ENCODE assay signal across 25 cellular contexts in genomic region chrX:128634754-128635153, GRCh38.
"Had no signal": no experiment of that assay in that cellular context is flagged by ENCODE, and none has a peak within 500 bp of the region (broad histone marks: within the 10 kb centered on the region; RNA-seq: fewer than 3 reads in every experiment).

No MANE protein-coding gene starts in this region.

- H3K9me3 Mint-ChIP-seq: activated CD8-positive, alpha-beta T cell treated with anti-CD3 and anti-CD28 coated beads for 36 hours; activated naive CD8-positive, alpha-beta T cell treated with anti-CD3 and anti-CD28 coated beads, Interleukin-2, amount 10 ng/mL, durations not matched to agents 7 days and 5 days; activated T-cell treated with anti-CD3 and anti-CD28 coated beads, Interleukin-2, amount 50 U/mL, for 72 hours; activated T-helper 2 cell treated with anti-CD3 and anti-CD28 coated beads, Interferon-gamma antibody, Interleukin-2, Interleukin-4, amounts not matched to agents 10 μg/mL and 5 μg/mL and 100 μg/mL, durations not matched to agents 14 hours and 24 hours and 36 hours; T-cell had no signal

- H3K27ac Mint-ChIP-seq: activated CD4-positive, alpha-beta T cell treated with anti-CD3 and anti-CD28 coated beads for 36 hours; activated CD8-positive, alpha-beta T cell treated with anti-CD3 and anti-CD28 coated beads for 36 hours; activated naive CD8-positive, alpha-beta T cell treated with anti-CD3 and anti-CD28 coated beads, Interleukin-2, amount 10 ng/mL, durations not matched to agents 7 days and 5 days; activated T-cell treated with anti-CD3 and anti-CD28 coated beads, Interleukin-2, amount 50 U/mL, for 72 hours; activated T-helper 2 cell treated with anti-CD3 and anti-CD28 coated beads, Interferon-gamma antibody, Interleukin-2, Interleukin-4, amounts not matched to agents 10 μg/mL and 5 μg/mL and 100 μg/mL, durations not matched to agents 14 hours and 24 hours and 36 hours; T-cell had no signal

- H3K27me3 Mint-ChIP-seq: activated CD8-positive, alpha-beta T cell treated with anti-CD3 and anti-CD28 coated beads for 36 hours; activated naive CD8-positive, alpha-beta T cell treated with anti-CD3 and anti-CD28 coated beads, Interleukin-2, amount 10 ng/mL, durations not matched to agents 7 days and 5 days had no signal

- H3K4me3 Mint-ChIP-seq: activated CD4-positive, alpha-beta T cell treated with anti-CD3 and anti-CD28 coated beads for 36 hours; activated CD8-positive, alpha-beta T cell treated with anti-CD3 and anti-CD28 coated beads for 36 hours; activated naive CD8-positive, alpha-beta T cell treated with anti-CD3 and anti-CD28 coated beads, Interleukin-2, amount 10 ng/mL, durations not matched to agents 7 days and 5 days; activated T-cell treated with anti-CD3 and anti-CD28 coated beads, Interleukin-2, amount 50 U/mL, for 72 hours; T-cell had no signal

- ATAC-seq: activated CD4-positive, alpha-beta T cell treated with anti-CD3 and anti-CD28 coated beads for 36 hours; activated CD8-positive, alpha-beta T cell treated with anti-CD3 and anti-CD28 coated beads for 36 hours; activated T-cell treated with anti-CD3 and anti-CD28 coated beads, Interleukin-2, amount 50 U/mL, for 72 hours; PC-3; SK-N-SH treated with all-trans-retinoic acid at 6 μM for 48 hours; T-cell had no signal

- DNase-seq: activated CD4-positive, alpha-beta T cell treated with anti-CD3 and anti-CD28 coated beads for 36 hours; activated CD4-positive, alpha-beta T cell treated with anti-CD3 and anti-CD28 coated beads, Interleukin-2, amount 50 U/mL, for 1 hour; activated CD8-positive, alpha-beta memory T cell treated with anti-CD3 and anti-CD28 coated beads, Interleukin-2, amount 50 U/mL, for 4 hours; activated CD8-positive, alpha-beta T cell treated with anti-CD3 and anti-CD28 coated beads for 36 hours; activated gamma-delta T cell treated with Interleukin-2 at 50 U/mL for 16 hours; activated naive CD4-positive, alpha-beta T cell treated with anti-CD3 and anti-CD28 coated beads, Interleukin-2, amount 50 U/mL, for 16 hours; activated naive CD8-positive, alpha-beta T cell treated with anti-CD3 and anti-CD28 coated beads, Interleukin-2, amount 10 ng/mL, durations not matched to agents 7 days and 5 days; activated T-cell treated with anti-CD3 and anti-CD28 coated beads, Interleukin-2, amount 50 U/mL, for 72 hours; adrenal gland; anterior cingulate cortex; caudate nucleus; IMR-90; KG1; NCI-H1092; NCI-H2029; NCI-H510A treated with DMSO at 0.1 percent for 48 hours; NCI-H69; NK-92 treated with Interleukin-12 subunit alpha and Interleukin-12 subunit beta, amount 100 ng/mL, for 24 hours; PC-3; SHP77; T-cell; T-helper 2 cell; T1000 had no signal

- H3K36me3 Mint-ChIP-seq: activated naive CD8-positive, alpha-beta T cell treated with anti-CD3 and anti-CD28 coated beads, Interleukin-2, amount 10 ng/mL, durations not matched to agents 7 days and 5 days; T-cell had no signal

- H3K4me1 Mint-ChIP-seq: activated CD4-positive, alpha-beta T cell treated with anti-CD3 and anti-CD28 coated beads for 36 hours; activated naive CD8-positive, alpha-beta T cell treated with anti-CD3 and anti-CD28 coated beads, Interleukin-2, amount 10 ng/mL, durations not matched to agents 7 days and 5 days; T-cell had no signal
